Comparison of ENCODE assay signal across 1 cellular context in genomic region chr4:8508266-8508665, GRCh38.
TF ChIP-seq lines count a peak whose summit lies in the region.

No MANE protein-coding gene starts in this region.

TF ChIP-seq in H1, 55 proteins besides CTCF, POLR2A, EP300 and RAD21 (continued from another document):
- TF ChIP-seq ATF2 (IDR thresholded peaks at IDR 0.05; ENCODE audit: low read length) (no peak), ATF3 (IDR thresholded peaks at IDR 0.05; ENCODE audit: insufficient read depth, low read depth, low read length) (no peak), YY1 (IDR thresholded peaks at IDR 0.05; ENCODE audit: low read depth, low read length) (no peak)
